Comparison of ENCODE assay signal across 9 cellular contexts in the genomic region with DNA sequence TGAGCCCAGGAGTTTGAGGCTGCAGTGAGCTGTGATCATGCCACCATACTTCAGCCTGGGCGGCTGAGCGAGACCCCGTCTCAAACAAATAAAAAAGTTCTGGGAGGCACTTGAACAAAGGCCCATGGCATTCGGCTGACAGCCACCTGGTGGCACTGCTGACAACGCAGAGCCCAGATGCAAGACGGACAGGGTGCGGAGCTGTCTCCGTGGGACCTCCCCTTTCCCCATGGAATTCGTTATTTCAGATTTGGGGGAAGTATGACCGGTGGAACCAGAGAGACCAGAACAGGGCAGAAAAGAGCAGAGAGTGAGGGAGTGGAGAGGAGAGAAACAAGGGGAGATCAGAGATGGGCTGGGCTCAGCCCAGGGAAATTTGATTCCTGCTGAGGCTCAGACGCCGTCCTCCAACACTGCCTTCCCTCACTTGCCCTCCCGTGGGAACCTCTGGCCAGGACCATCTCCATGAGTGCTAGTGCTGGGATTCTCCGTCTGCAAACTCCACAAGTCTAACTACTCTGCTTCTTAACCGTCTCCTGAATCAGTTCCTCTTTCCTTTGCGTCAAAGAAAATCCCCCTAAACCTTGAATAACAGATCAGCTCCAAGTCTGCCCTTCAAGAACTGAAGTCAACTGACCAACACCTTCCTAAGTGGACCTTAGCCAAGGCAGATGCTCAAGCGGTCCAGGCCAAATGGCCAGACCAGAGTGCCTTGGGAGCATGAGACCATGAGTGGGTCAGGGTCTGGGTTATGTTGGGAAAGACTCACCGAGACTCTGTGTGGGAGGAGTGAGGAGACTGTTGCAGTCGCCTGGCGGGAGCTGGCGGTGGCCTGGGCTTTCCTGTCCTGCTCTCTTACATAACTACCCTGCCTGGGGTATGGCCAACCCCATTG. TPM values are rescaled to one million over a fixed set of nuclear protein-coding genes. Genes with fewer than 3 reads are reported as not detected.
DNase-seq lines count a peak whose midpoint lies in the region; ATAC-seq and TF ChIP-seq lines count a peak whose summit lies in the region.
"Had no signal": no experiment of that assay in that cellular context is flagged by ENCODE, and none has a peak within 500 bp of the region (broad histone marks: within the 10 kb centered on the region; RNA-seq: fewer than 3 reads in every experiment).

No MANE protein-coding gene starts in this region.

- H3K4me3 Mint-ChIP-seq in CD8-positive, alpha-beta memory T cell = no peak overlapping the region
- peak overlapping the region; percentile 64 for H3K4me3 Mint-ChIP-seq in glutamatergic neuron (ENCODE audit: unreplicated experiment)
- no peak overlapping the region for H3K4me3 Mint-ChIP-seq in activated naive CD4-positive, alpha-beta T cell treated with anti-CD3 and anti-CD28 coated beads, Interleukin-2, amount 10 ng/mL, durations not matched to agents 7 days and 5 days

- H3K4me1 ChIP-seq in CD8-positive, alpha-beta memory T cell (ENCODE audit: insufficient read depth, low read length) = no peaks in the 10 kb centered on the region
- H3K4me1 ChIP-seq: gastrocnemius medialis had no signal

- no peaks in the 10 kb centered on the region for H3K9me3 ChIP-seq in CD8-positive, alpha-beta memory T cell (ENCODE audit: low read length)
- H3K9me3 ChIP-seq: gastrocnemius medialis had no signal

- POLR2A ChIA-PET in CD8-positive, alpha-beta memory T cell (lab: Charles Lee) = interaction anchor here (0.6 kb wide), 1 partner anchor 165 kb away, joined by 9 read pairs; no protein-coding TSS in a partner anchor

- no peak for DNase-seq in CD8-positive, alpha-beta memory T cell
- DNase-seq in NOMO-1 (lab: John Stamatoyannopoulos, UW; ENCODE audit: unreplicated experiment in 2 of 2) = peak; percentile 34 to 57
- DNase-seq in glutamatergic neuron = no peak
- DNase-seq in activated naive CD4-positive, alpha-beta T cell treated with anti-CD3 and anti-CD28 coated beads, Interleukin-2, amount 10 ng/mL, durations not matched to agents 7 days and 5 days = no peak
- DNase-seq: NCI-H446 treated with DMSO at 0.1 percent for 48 hours had no signal

- H3K27me3 Mint-ChIP-seq in CD8-positive, alpha-beta memory T cell = no peaks in the 10 kb centered on the region
- peaks cover 7% of the 10 kb centered on the region for H3K27me3 Mint-ChIP-seq in glutamatergic neuron (ENCODE audit: unreplicated experiment)
- no peaks in the 10 kb centered on the region for H3K27me3 Mint-ChIP-seq in activated naive CD4-positive, alpha-beta T cell treated with anti-CD3 and anti-CD28 coated beads, Interleukin-2, amount 10 ng/mL, durations not matched to agents 7 days and 5 days

- H3K27ac Mint-ChIP-seq in CD8-positive, alpha-beta memory T cell = peak overlapping the region in 5 of 8 donors; percentile 17 to 87 (median 39)
- peak overlapping the region; percentile 78 for H3K27ac Mint-ChIP-seq in glutamatergic neuron (ENCODE audit: unreplicated experiment)
- no peak overlapping the region for H3K27ac Mint-ChIP-seq in activated naive CD4-positive, alpha-beta T cell treated with anti-CD3 and anti-CD28 coated beads, Interleukin-2, amount 10 ng/mL, durations not matched to agents 7 days and 5 days

- no peaks in the 10 kb centered on the region for H3K9me3 Mint-ChIP-seq in CD8-positive, alpha-beta memory T cell
- peaks cover 8% of the 10 kb centered on the region for H3K9me3 Mint-ChIP-seq in glutamatergic neuron (ENCODE audit: unreplicated experiment)
- H3K9me3 Mint-ChIP-seq in activated naive CD4-positive, alpha-beta T cell treated with anti-CD3 and anti-CD28 coated beads, Interleukin-2, amount 10 ng/mL, durations not matched to agents 7 days and 5 days = no peaks in the 10 kb centered on the region

- no peaks in the 10 kb centered on the region for H3K27me3 ChIP-seq in CD8-positive, alpha-beta memory T cell (ENCODE audit: insufficient read depth, low read length, poor library complexity, severe bottlenecking)
- H3K27me3 ChIP-seq: gastrocnemius medialis had no signal

- ATAC-seq in HG03342 (IDR thresholded peaks at IDR 0.05; ENCODE audit: unreplicated experiment) (no peak), GM21529 (IDR thresholded peaks at IDR 0.05; ENCODE audit: unreplicated experiment) (no peak)

- H3K4me3 ChIP-seq in CD8-positive, alpha-beta memory T cell (ENCODE audit: low read length) = no peak overlapping the region
- H3K4me3 ChIP-seq: gastrocnemius medialis, skin epidermis had no signal

- H3K4me1 Mint-ChIP-seq in CD8-positive, alpha-beta memory T cell = peaks cover 19 to 50% (median 34%) of the 10 kb centered on the region in 3 donors
- peaks cover 21% of the 10 kb centered on the region for H3K4me1 Mint-ChIP-seq in glutamatergic neuron (ENCODE audit: low read depth, unreplicated experiment)
- H3K4me1 Mint-ChIP-seq in activated naive CD4-positive, alpha-beta T cell treated with anti-CD3 and anti-CD28 coated beads, Interleukin-2, amount 10 ng/mL, durations not matched to agents 7 days and 5 days = peaks cover 21% of the 10 kb centered on the region

- H3K36me3 Mint-ChIP-seq in CD8-positive, alpha-beta memory T cell = peaks cover 0 to 83% (median 16%) of the 10 kb centered on the region in 3 donors
- H3K36me3 Mint-ChIP-seq in glutamatergic neuron (ENCODE audit: unreplicated experiment) = peaks cover 12% of the 10 kb centered on the region
- peaks cover 44% of the 10 kb centered on the region for H3K36me3 Mint-ChIP-seq in activated naive CD4-positive, alpha-beta T cell treated with anti-CD3 and anti-CD28 coated beads, Interleukin-2, amount 10 ng/mL, durations not matched to agents 7 days and 5 days

- CTCF ChIA-PET in CD8-positive, alpha-beta memory T cell (lab: Charles Lee) = interaction anchor here (1.6 kb wide), 1 partner anchor 8 kb away, joined by 4 read pairs; no protein-coding TSS in a partner anchor
- CTCF ChIA-PET in activated naive CD4-positive, alpha-beta T cell treated with anti-CD3 and anti-CD28 coated beads, Interleukin-2, amount 10 ng/mL, durations not matched to agents 7 days and 5 days (lab: Charles Lee) = interaction anchor here (0.7 kb wide), 1 partner anchor 27 kb away, joined by 3 read pairs; no protein-coding TSS in a partner anchor

- H3K36me3 ChIP-seq in CD8-positive, alpha-beta memory T cell (ENCODE audit: insufficient read depth, low read length) = peaks cover 27% of the 10 kb centered on the region

- no peak for TF ChIP-seq CTCF in glutamatergic neuron (IDR thresholded peaks at IDR 0.05; ENCODE audit: partially characterized antibody, unreplicated experiment)

- H3K27ac ChIP-seq in CD8-positive, alpha-beta memory T cell (ENCODE audit: low read depth, low read length) = no peak overlapping the region

RNA-seq across cellular contexts. Expression of gene ATF5, which starts 11.9 kb away (rescaled TPM):
- total RNA-seq in CD8-positive, alpha-beta memory T cell = 10 to 100 TPM; 57.7 to 59.9 TPM
- 1.7 TPM for polyA plus RNA-seq in CD8-positive, alpha-beta memory T cell
- 138 TPM for total RNA-seq in glutamatergic neuron (ENCODE audit: unreplicated experiment)

RNA-seq across cellular contexts. Expression of gene NUP62, which starts 12.2 kb away (rescaled TPM):
- total RNA-seq in CD8-positive, alpha-beta memory T cell = 100 to 1,000 TPM; 223 to 231 TPM
- polyA plus RNA-seq in CD8-positive, alpha-beta memory T cell = 73.7 TPM
- total RNA-seq in glutamatergic neuron (ENCODE audit: unreplicated experiment) = 65.4 TPM

RNA-seq across cellular contexts. Expression of gene IL4I1, which starts 20.4 kb away (rescaled TPM):
- total RNA-seq in CD8-positive, alpha-beta memory T cell = 10 to 100 TPM; 35.6 to 39.1 TPM
- 13.1 TPM for polyA plus RNA-seq in CD8-positive, alpha-beta memory T cell
- total RNA-seq in glutamatergic neuron (ENCODE audit: unreplicated experiment) = 0.59 TPM

RNA-seq across cellular contexts. Expression of gene TBC1D17, which starts 39.6 kb away (rescaled TPM):
- 10 to 100 TPM; 31.7 to 33.5 TPM for total RNA-seq in CD8-positive, alpha-beta memory T cell
- 16.8 TPM for polyA plus RNA-seq in CD8-positive, alpha-beta memory T cell
- 56.8 TPM for total RNA-seq in glutamatergic neuron (ENCODE audit: unreplicated experiment)

RNA-seq across cellular contexts. Expression of gene AKT1S1, which starts 39.9 kb away (rescaled TPM):
- 10 to 100 TPM; 32.8 to 33.6 TPM for total RNA-seq in CD8-positive, alpha-beta memory T cell
- polyA plus RNA-seq in CD8-positive, alpha-beta memory T cell = 4.7 TPM
- 23.7 TPM for total RNA-seq in glutamatergic neuron (ENCODE audit: unreplicated experiment)

Comparison
In these comparisons a context has a peak if more than half of its experiments do, and no peak if none do; other contexts are left out.
1. DNase-seq: peak in NOMO-1 (2 of 2); none in CD8-positive, alpha-beta memory T cell (0 of 5), glutamatergic neuron (single experiment) and activated naive CD4-positive, alpha-beta T cell treated with anti-CD3 and anti-CD28 coated beads, Interleukin-2, amount 10 ng/mL, durations not matched to agents 7 days and 5 days (single experiment).
2. RNA of gene IL4I1, which starts 20.4 kb away (total RNA-seq): 35.6 to 39.1 TPM in CD8-positive, alpha-beta memory T cell; 0.59 TPM in glutamatergic neuron (single experiment); every median in the first group is over 10 times any median in the second.